Comparison of ENCODE assay signal across 1 cellular context in the genomic region with DNA sequence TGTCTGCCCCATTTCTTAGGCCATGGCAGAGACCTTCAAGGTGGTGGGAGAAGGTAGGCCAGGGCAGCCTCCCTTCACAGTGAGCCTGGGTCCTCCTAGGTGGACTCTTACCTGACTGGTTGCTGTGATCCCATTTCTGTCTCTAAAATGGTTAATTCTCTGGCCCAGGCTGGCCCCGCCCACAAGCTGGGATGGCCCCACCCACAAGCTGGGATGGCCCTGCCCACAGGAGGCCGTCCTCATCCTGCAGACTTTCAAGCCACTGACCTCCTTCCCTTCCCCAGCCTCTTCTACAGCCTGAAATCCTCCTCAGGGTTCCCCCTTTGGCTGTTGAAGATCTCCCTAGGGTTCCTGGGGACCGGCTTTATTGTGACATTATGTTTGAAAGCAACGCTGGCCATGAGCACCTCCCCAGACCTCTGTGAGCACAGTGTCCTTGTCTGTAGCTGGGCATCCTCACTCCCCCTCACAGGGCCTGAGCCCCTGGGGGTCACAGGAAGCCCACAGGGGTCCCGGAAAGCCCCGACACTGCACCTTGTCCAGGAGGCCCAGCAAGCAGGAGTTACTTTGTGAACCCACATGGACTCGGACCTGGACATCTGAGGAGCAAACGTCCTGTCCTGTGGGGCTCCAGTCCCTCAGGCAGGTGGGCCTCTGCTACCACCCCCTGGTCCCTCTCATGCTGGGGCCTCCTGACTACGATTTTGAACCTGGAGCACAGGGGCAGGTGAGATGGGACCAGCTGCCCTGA.
TF ChIP-seq lines count a peak whose summit lies in the region.

No MANE protein-coding gene starts in this region.

TF ChIP-seq in IMR-90, 13 proteins besides CTCF, POLR2A, EP300 and RAD21:
- TF ChIP-seq BHLHE40 (IDR thresholded peaks at IDR 0.05; ENCODE audit: low read depth, low read length): no peak
- TF ChIP-seq CHD1 (IDR thresholded peaks at IDR 0.05; ENCODE audit: low read depth, low read length): no peak
- TF ChIP-seq MAFK (IDR thresholded peaks at IDR 0.05; ENCODE audit: low read depth, low read length): no peak
- TF ChIP-seq ELK1 (IDR thresholded peaks at IDR 0.05; ENCODE audit: borderline replicate concordance, low read depth, low read length): no peak
- no peak for TF ChIP-seq NFE2L2 (IDR thresholded peaks at IDR 0.05; ENCODE audit: low read depth, low read length)
- no peak for TF ChIP-seq MAZ (IDR thresholded peaks at IDR 0.05; ENCODE audit: borderline replicate concordance, low read depth, low read length)
- no peak for TF ChIP-seq RFX5 (IDR thresholded peaks at IDR 0.05; ENCODE audit: low read depth, low read length)
- TF ChIP-seq, protein P1, sequence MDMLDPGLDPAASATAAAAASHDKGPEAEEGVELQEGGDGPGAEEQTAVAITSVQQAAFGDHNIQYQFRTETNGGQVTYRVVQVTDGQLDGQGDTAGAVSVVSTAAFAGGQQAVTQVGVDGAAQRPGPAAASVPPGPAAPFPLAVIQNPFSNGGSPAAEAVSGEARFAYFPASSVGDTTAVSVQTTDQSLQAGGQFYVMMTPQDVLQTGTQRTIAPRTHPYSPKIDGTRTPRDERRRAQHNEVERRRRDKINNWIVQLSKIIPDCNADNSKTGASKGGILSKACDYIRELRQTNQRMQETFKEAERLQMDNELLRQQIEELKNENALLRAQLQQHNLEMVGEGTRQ (IDR thresholded peaks at IDR 0.05; ENCODE audit: low read depth, low read length): no peak
- TF ChIP-seq CEBPB (IDR thresholded peaks at IDR 0.05; ENCODE audit: low read depth, low read length): no peak
- TF ChIP-seq FOS (IDR thresholded peaks at IDR 0.05; ENCODE audit: low read depth, low read length): no peak
- TF ChIP-seq MXI1 (IDR thresholded peaks at IDR 0.05; ENCODE audit: borderline replicate concordance, low read depth, low read length): no peak
- TF ChIP-seq RCOR1 (IDR thresholded peaks at IDR 0.05; ENCODE audit: insufficient replicate concordance, low read length): no peak
- no peak for TF ChIP-seq SMC3 (IDR thresholded peaks at IDR 0.05; ENCODE audit: low read depth, low read length)
TF ChIP-seq in IMR-90: peak in this region for 0.
